In the genomic region with DNA sequence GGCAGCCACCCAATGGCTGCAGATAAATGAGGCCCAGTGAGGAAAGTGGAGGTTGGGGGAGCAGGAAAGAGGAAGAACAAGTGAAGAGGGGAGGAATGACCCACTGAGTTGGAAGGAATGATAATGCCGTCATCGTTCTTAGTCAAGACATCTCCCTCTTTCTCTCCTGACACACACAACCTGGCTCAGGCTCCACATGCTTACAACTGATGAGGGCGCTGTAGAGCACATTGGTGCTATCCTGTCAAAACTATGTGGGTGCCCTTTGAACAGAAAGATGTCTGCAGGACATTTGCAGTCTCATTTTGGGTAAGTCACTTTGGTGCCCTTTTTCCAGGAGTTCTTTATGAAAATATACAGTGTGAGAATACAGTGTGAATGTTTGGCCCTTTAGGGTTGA, we compare ENCODE assay signal across 20 cellular contexts. TPM values are rescaled to one million over a fixed set of nuclear protein-coding genes. Genes with fewer than 3 reads are reported as not detected.
DNase-seq lines count a peak whose midpoint lies in the region; ATAC-seq and TF ChIP-seq lines count a peak whose summit lies in the region.
"Had no signal": no experiment of that assay in that cellular context is flagged by ENCODE, and none has a peak within 500 bp of the region (broad histone marks: within the 10 kb centered on the region; RNA-seq: fewer than 3 reads in every experiment).

No MANE protein-coding gene starts in this region.

- H2AFZ ChIP-seq in H9 (ENCODE audit: low read length) (no peak overlapping the region), neural progenitor cell (replicated peaks) (no peak overlapping the region)
- H2AFZ ChIP-seq: GM23248 had no signal

- TF ChIP-seq POLR2A in vagina (IDR thresholded peaks at IDR 0.05) (no peak), sigmoid colon (IDR thresholded peaks at IDR 0.05) (no peak)

- no peak overlapping the region for H2BK120ac ChIP-seq in H9 (ENCODE audit: low read depth, low read length, poor library complexity, severe bottlenecking)

- H3K27me3 ChIP-seq in H9 (ENCODE audit: insufficient read depth, low read length) (no peaks in the 10 kb centered on the region), neural progenitor cell (no peaks in the 10 kb centered on the region), vagina (no peaks in the 10 kb centered on the region), sigmoid colon (no peaks in the 10 kb centered on the region)
- H3K27me3 ChIP-seq: BLaER1 treated with 17β-estradiol and CSF1 and Interleukin-3, amounts not matched to agents 10 nM and 100 nM had no signal

- H3K56ac ChIP-seq in H9 (ENCODE audit: insufficient read length, low read depth, low read length), result no peak overlapping the region

- H2BK12ac ChIP-seq in H9 (ENCODE audit: insufficient read length, low read depth, low read length), result no peak overlapping the region

- TF ChIP-seq EP300 in sigmoid colon (IDR thresholded peaks at IDR 0.05), result no peak

- no peak overlapping the region for H2BK20ac ChIP-seq in H9 (ENCODE audit: low read depth, low read length, poor library complexity, severe bottlenecking)

- no peaks in the 10 kb centered on the region for H3K23me2 ChIP-seq in H9 (ENCODE audit: insufficient read length, low read depth, low read length, poor library complexity, severe bottlenecking)

- no peak overlapping the region for H3K14ac ChIP-seq in H9 (ENCODE audit: insufficient read depth, low read length)

- no peaks in the 10 kb centered on the region for H3K79me2 ChIP-seq in H9 (ENCODE audit: insufficient read depth, low read length)
- no peaks in the 10 kb centered on the region for H3K79me2 ChIP-seq in neural progenitor cell (ENCODE audit: low read depth)

- H3K9me3 ChIP-seq in H9 (ENCODE audit: control insufficient read depth, low read depth, low read length) (no peaks in the 10 kb centered on the region), neural progenitor cell (ENCODE audit: low read depth) (no peaks in the 10 kb centered on the region), vagina (no peaks in the 10 kb centered on the region), sigmoid colon (no peaks in the 10 kb centered on the region)
- H3K9me3 ChIP-seq: BLaER1 treated with 17β-estradiol and CSF1 and Interleukin-3, amounts not matched to agents 10 nM and 100 nM had no signal

- H3T11ph ChIP-seq in H9 (ENCODE audit: low read length), result no peak overlapping the region

- 0 out of 3 replicates have a peak, but pooled peaks have one; percentile 7 for TF ChIP-seq CTCF in GM12872 (IDR thresholded peaks at IDR 0.05; ENCODE audit: insufficient read depth, low read depth, low read length)
- TF ChIP-seq CTCF in H9 (conservative IDR thresholded peaks at IDR 0.05), result peak; percentile 55
- peak; percentile 25 for TF ChIP-seq CTCF in neural progenitor cell (IDR thresholded peaks at IDR 0.05)
- no peak for TF ChIP-seq CTCF in vagina (IDR thresholded peaks at IDR 0.05)
- TF ChIP-seq CTCF in sigmoid colon (IDR thresholded peaks at IDR 0.05), result no peak

- H3K4me1 Mint-ChIP-seq in H9 (no peaks in the 10 kb centered on the region), neural progenitor cell (no peaks in the 10 kb centered on the region)

- H3K27ac Mint-ChIP-seq in H9 (peak overlapping the region in 1 of 3 experiments; percentile 13; a peak in 1 of 7 replicates), neural progenitor cell (no peak overlapping the region)
- H3K27ac Mint-ChIP-seq: CD8-positive, alpha-beta T cell; HFFc6 had no signal

- no peak for ATAC-seq in HG03097 (IDR thresholded peaks at IDR 0.05; ENCODE audit: low FRiP score, unreplicated experiment)
- ATAC-seq: CD8-positive, alpha-beta T cell; HCT116 had no signal

- no peak for DNase-seq in H9
- DNase-seq in OCI-M1 (lab: John Stamatoyannopoulos, UW), result peak; percentile 26
- DNase-seq in neural progenitor cell (ENCODE audit: low spot score), result no peak
- no peak for DNase-seq in vagina (ENCODE audit: extremely low spot score in 2 of 2)
- no peak for DNase-seq in NCI-H69 (lab: John Stamatoyannopoulos, UW)
- DNase-seq in sigmoid colon, result no peak
- DNase-seq: 8988T; Calu3; CD8-positive, alpha-beta T cell; DMS79 treated with DMSO at 0.1 percent for 48 hours; GF-D8; GM23248; HFFc6 had no signal

- H3K4me1 ChIP-seq in H9 (ENCODE audit: insufficient read depth, low read length), result no peaks in the 10 kb centered on the region
- H3K4me1 ChIP-seq in neural progenitor cell, result no peaks in the 10 kb centered on the region
- H3K4me1 ChIP-seq in vagina, result no peaks in the 10 kb centered on the region
- H3K4me1 ChIP-seq in sigmoid colon, result no peaks in the 10 kb centered on the region

- H3K79me1 ChIP-seq in H9 (ENCODE audit: insufficient read depth, low read depth, low read length, poor library complexity, severe bottlenecking), result no peaks in the 10 kb centered on the region

- no peak overlapping the region for H4K91ac ChIP-seq in H9 (ENCODE audit: insufficient read length, low read depth, low read length)

- H3K9me3 Mint-ChIP-seq in H9 (no peaks in the 10 kb centered on the region), neural progenitor cell (no peaks in the 10 kb centered on the region)
- H3K9me3 Mint-ChIP-seq: CD8-positive, alpha-beta T cell; HFFc6 had no signal

- H3K4me3 Mint-ChIP-seq in H9 (no peak overlapping the region), neural progenitor cell (no peak overlapping the region)
- H3K4me3 Mint-ChIP-seq: CD8-positive, alpha-beta T cell; HFFc6 had no signal

- no peak overlapping the region for H2AK5ac ChIP-seq in H9 (ENCODE audit: insufficient read length, low read length)

- H3K36me3 Mint-ChIP-seq in H9 (ENCODE audit: insufficient read depth in 1 of 3, low read depth in 3 of 3), result no peaks in the 10 kb centered on the region
- no peaks in the 10 kb centered on the region for H3K36me3 Mint-ChIP-seq in neural progenitor cell
- H3K36me3 Mint-ChIP-seq: CD8-positive, alpha-beta T cell had no signal

- H3K36me3 ChIP-seq in neural progenitor cell (no peaks in the 10 kb centered on the region), vagina (no peaks in the 10 kb centered on the region), sigmoid colon (no peaks in the 10 kb centered on the region)
- H3K36me3 ChIP-seq: BLaER1 treated with 17β-estradiol and CSF1 and Interleukin-3, amounts not matched to agents 10 nM and 100 nM had no signal

- H3K4me3 ChIP-seq in neural progenitor cell (no peak overlapping the region), vagina (no peak overlapping the region), sigmoid colon (no peak overlapping the region)
- H3K4me3 ChIP-seq: BLaER1 treated with 17β-estradiol and CSF1 and Interleukin-3, amounts not matched to agents 10 nM and 100 nM; GM23248 had no signal

- H3K4me2 ChIP-seq in H9 (ENCODE audit: insufficient read depth, insufficient read length, low read length) (no peak overlapping the region), neural progenitor cell (no peak overlapping the region)
- H3K4me2 ChIP-seq: BLaER1 treated with 17β-estradiol and CSF1 and Interleukin-3, amounts not matched to agents 10 nM and 100 nM had no signal

- H3K4ac ChIP-seq in H9 (ENCODE audit: low read depth, low read length), result no peak overlapping the region

- intact Hi-C loops in vagina (cut with DNase I) (loop anchor here (5.0 kb wide), 1 partner anchor 942 kb away; no protein-coding TSS in a partner anchor), sigmoid colon (cut with DNase I) (no loop called here)

- WGBS in H9 (ENCODE audit: extremely low coverage, insufficient read length, low lambda C conversion rate), result no CpG with 5 or more reads among the region's 3 CpGs
- WGBS in sigmoid colon, 2 donors, result 75 to 80% methylated on average over 3 of the region's 3 CpGs

- H2BK5ac ChIP-seq in H9 (ENCODE audit: insufficient read length, low read length), result no peak overlapping the region

- no peak overlapping the region for H2BK15ac ChIP-seq in H9 (ENCODE audit: low read depth, low read length)

- H3K27me3 Mint-ChIP-seq in H9 (ENCODE audit: low read depth) (no peaks in the 10 kb centered on the region), neural progenitor cell (ENCODE audit: insufficient read depth, low read depth) (no peaks in the 10 kb centered on the region)

- H3K9ac ChIP-seq in H9 (ENCODE audit: extremely low read depth, insufficient read length, low read length) (no peak overlapping the region), neural progenitor cell (no peak overlapping the region)
- H3K9ac ChIP-seq: BLaER1 treated with 17β-estradiol and CSF1 and Interleukin-3, amounts not matched to agents 10 nM and 100 nM; GM23248 had no signal

- no peaks in the 10 kb centered on the region for H3F3A ChIP-seq in neural progenitor cell (ENCODE audit: low read depth)

- H4K8ac ChIP-seq in H9 (replicated peaks; ENCODE audit: insufficient read length, low read depth, low read length), result no peak overlapping the region

- H4K20me1 ChIP-seq in H9 (ENCODE audit: control insufficient read depth, insufficient read depth, insufficient read length), result no peaks in the 10 kb centered on the region
- no peaks in the 10 kb centered on the region for H4K20me1 ChIP-seq in neural progenitor cell (ENCODE audit: low read depth)
- H4K20me1 ChIP-seq: BLaER1 treated with 17β-estradiol and CSF1 and Interleukin-3, amounts not matched to agents 10 nM and 100 nM had no signal

- no peak overlapping the region for H3K23ac ChIP-seq in H9 (ENCODE audit: insufficient read length, low read depth, low read length)

- no peak overlapping the region for H3K18ac ChIP-seq in H9 (ENCODE audit: insufficient read length, low read depth, low read length)

- H3K27ac ChIP-seq in H9 (ENCODE audit: insufficient read length, low read depth, low read length) (no peak overlapping the region), neural progenitor cell (no peak overlapping the region), vagina (no peak overlapping the region), sigmoid colon (no peak overlapping the region)
- H3K27ac ChIP-seq: BLaER1 treated with 17β-estradiol and CSF1 and Interleukin-3, amounts not matched to agents 10 nM and 100 nM; GM23248 had no signal

- H4K5ac ChIP-seq in H9 (ENCODE audit: insufficient read length, low read depth, low read length), result no peak overlapping the region

RNA-seq across cellular contexts. Expression of a gene that starts 5.9 kb away (rescaled TPM):
- not detected in 2 replicates for total RNA-seq in H9 (2021)
- not detected in 2 replicates for total RNA-seq in neural progenitor cell (ENCODE audit: low replicate concordance)
- total RNA-seq in vagina, result not detected
- total RNA-seq in sigmoid colon, result not detected
- polyA plus RNA-seq in sigmoid colon, result not detected
- total RNA-seq: A673; Calu3; CD8-positive, alpha-beta T cell; GM23248; HFFc6; HT-29 had no signal
- polyA plus RNA-seq: AG04450, GM23248 had no signal

RNA-seq across cellular contexts. Expression of a gene that starts 30.7 kb away (rescaled TPM):
- total RNA-seq in H9 (2021) (not detected in 2 replicates), neural progenitor cell (ENCODE audit: low replicate concordance) (not detected in 2 replicates), vagina (not detected), sigmoid colon (not detected)
- polyA plus RNA-seq in sigmoid colon, result not detected
- total RNA-seq: A673; Calu3; CD8-positive, alpha-beta T cell; GM23248; HFFc6; HT-29 had no signal
- polyA plus RNA-seq: AG04450, GM23248 had no signal

RNA-seq across cellular contexts. Expression of a gene that starts 51.7 kb away (rescaled TPM):
- not detected in 2 replicates for total RNA-seq in H9 (2021)
- not detected in 2 replicates for total RNA-seq in neural progenitor cell (ENCODE audit: low replicate concordance)
- not detected for total RNA-seq in vagina
- not detected for total RNA-seq in sigmoid colon
- polyA plus RNA-seq in sigmoid colon, result not detected
- total RNA-seq: A673; Calu3; CD8-positive, alpha-beta T cell; GM23248; HFFc6; HT-29 had no signal
- polyA plus RNA-seq: AG04450, GM23248 had no signal

RNA-seq across cellular contexts. Expression of a gene that starts 58.0 kb away (rescaled TPM):
- total RNA-seq in H9 (2021), result not detected in 2 replicates
- not detected in 2 replicates for total RNA-seq in neural progenitor cell (ENCODE audit: low replicate concordance)
- not detected for total RNA-seq in vagina
- not detected for total RNA-seq in sigmoid colon
- polyA plus RNA-seq in sigmoid colon, result under 1 TPM in 1 of 3 donors, not detected in 2; 0.20 TPM
- total RNA-seq: A673; CD8-positive, alpha-beta T cell; GM23248; HFFc6; HT-29 had no signal
- polyA plus RNA-seq: AG04450, GM23248 had no signal

Comparison
In these comparisons a context has a peak if more than half of its experiments do, and no peak if none do; other contexts are left out.
1. CTCF ChIP-seq: peak in GM12872 (single experiment), H9 (single experiment) and neural progenitor cell (single experiment); none in vagina (0 of 3) and sigmoid colon (0 of 4).